In genomic region chr22:36901411-36902142, GRCh38 we compare ENCODE assay signal across 1 cellular context.
A peak's percentile ranks its signal among the peaks of the same experiment; 100 is the strongest.
TF ChIP-seq lines count a peak whose summit lies in the region.

No MANE protein-coding gene starts in this region.

TF ChIP-seq in GM12878, 131 proteins besides CTCF, POLR2A, EP300 and RAD21 (continued from another document and continues in another):
- TF ChIP-seq PKNOX1 (IDR thresholded peaks at IDR 0.05), result peak; percentile 88
- peak; percentile 67; the same call in 1 of the 2 replicates for TF ChIP-seq TBL1XR1 (IDR thresholded peaks at IDR 0.05; ENCODE audit: low read depth, low read length)
- TF ChIP-seq MEF2A (IDR thresholded peaks at IDR 0.05; ENCODE audit: insufficient read depth, low read depth, low read length), result no peak
- peak; percentile 65 for TF ChIP-seq GATAD2B (conservative IDR thresholded peaks at IDR 0.05; ENCODE audit: low read depth)
- no peak for TF ChIP-seq ZBTB40 (IDR thresholded peaks at IDR 0.05; ENCODE audit: borderline replicate concordance)
- TF ChIP-seq FOXK2 (IDR thresholded peaks at IDR 0.05), result no peak
- no peak for TF ChIP-seq STAT1 (conservative IDR thresholded peaks at IDR 0.05)
- no peak for TF ChIP-seq CREB1 (IDR thresholded peaks at IDR 0.05; ENCODE audit: low read depth)
- TF ChIP-seq MAX (IDR thresholded peaks at IDR 0.05; ENCODE audit: low read depth, low read length), result peak; percentile 33; the same call in 1 of the 2 replicates
- TF ChIP-seq ZBTB33 (IDR thresholded peaks at IDR 0.05), result no peak
- TF ChIP-seq ZNF274 (IDR thresholded peaks at IDR 0.05; ENCODE audit: insufficient read depth, insufficient read length), result no peak
- TF ChIP-seq HDGF (IDR thresholded peaks at IDR 0.05), result no peak; the same call in 1 of the 2 replicates
- TF ChIP-seq NRF1 (conservative IDR thresholded peaks at IDR 0.05; ENCODE audit: low read depth, low read length), result no peak
- TF ChIP-seq RBBP5 (conservative IDR thresholded peaks at IDR 0.05), result no peak
- TF ChIP-seq YBX1 (IDR thresholded peaks at IDR 0.05), result no peak
- TF ChIP-seq HDAC2 (IDR thresholded peaks at IDR 0.05), result no peak
- no peak for TF ChIP-seq REST (IDR thresholded peaks at IDR 0.05; ENCODE audit: low read depth, low read length)
- no peak for TF ChIP-seq ZNF384 (IDR thresholded peaks at IDR 0.05; ENCODE audit: borderline replicate concordance, low read depth, low read length)
- TF ChIP-seq ATF3 (IDR thresholded peaks at IDR 0.05; ENCODE audit: borderline replicate concordance, extremely low read depth, low read depth, low read length), result no peak; the same call in 1 of the 2 replicates
- peak; percentile 77 for TF ChIP-seq TCF12 (IDR thresholded peaks at IDR 0.05; ENCODE audit: low read depth, low read length)
- TF ChIP-seq NKRF (conservative IDR thresholded peaks at IDR 0.05), result no peak
- no peak for TF ChIP-seq PRDM15 (CRISPR knock-in tag; IDR thresholded peaks at IDR 0.05)
- TF ChIP-seq SKIL (IDR thresholded peaks at IDR 0.05; ENCODE audit: low read depth, poor library complexity, severe bottlenecking), result peak; percentile 89
- TF ChIP-seq PAX8 (IDR thresholded peaks at IDR 0.05), result no peak
- no peak for TF ChIP-seq E2F4 (IDR thresholded peaks at IDR 0.05; ENCODE audit: low read depth, low read length)
- peak; percentile 34; the same call in 1 of the 2 replicates for TF ChIP-seq BCL11A (IDR thresholded peaks at IDR 0.05; ENCODE audit: low read depth, low read length)
- peak; percentile 96 for TF ChIP-seq RAD51 (IDR thresholded peaks at IDR 0.05)
- no peak for TF ChIP-seq NR2C1 (IDR thresholded peaks at IDR 0.05)
- TF ChIP-seq NBN (IDR thresholded peaks at IDR 0.05), result peak; percentile 97
- peak; percentile 13 for TF ChIP-seq PBX3 (IDR thresholded peaks at IDR 0.05; ENCODE audit: insufficient replicate concordance, low read depth, low read length)
- peak; percentile 47 for TF ChIP-seq BCL3 (IDR thresholded peaks at IDR 0.05; ENCODE audit: borderline replicate concordance, insufficient read depth, low read depth, low read length, poor library complexity, severe bottlenecking)
